In the genomic region with DNA sequence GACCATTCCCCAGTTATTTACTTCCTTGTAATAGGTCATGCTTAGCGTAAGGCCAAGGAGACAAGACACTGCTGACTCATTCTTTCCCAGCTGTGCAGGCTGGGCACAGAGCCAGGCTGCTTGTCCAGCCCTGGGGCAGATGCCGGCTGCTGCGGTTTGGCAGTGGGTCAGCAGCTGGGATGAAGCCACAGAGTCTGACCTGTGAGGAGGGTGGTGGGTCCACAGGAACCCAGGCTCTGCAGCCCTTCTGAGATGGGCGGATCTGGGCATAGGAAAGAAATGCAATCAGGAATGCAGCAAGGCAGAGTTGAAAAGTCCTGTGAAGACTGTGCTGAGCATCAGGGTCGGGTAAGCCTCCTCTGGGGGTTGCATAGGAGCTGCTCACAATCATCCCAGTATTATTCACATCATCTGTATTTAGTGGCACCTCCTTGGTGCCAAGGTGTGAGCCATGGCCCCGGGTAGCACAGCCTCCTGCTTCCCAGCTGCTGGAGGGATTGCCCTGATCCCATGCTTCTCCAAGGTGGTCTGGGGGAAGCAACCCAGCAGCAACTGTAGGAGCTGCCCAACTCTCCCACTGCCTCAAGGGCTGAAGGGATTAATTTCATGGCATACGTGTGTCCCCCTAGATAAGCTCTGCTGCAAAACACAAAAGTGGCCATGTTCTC, we compare ENCODE assay signal across 1 cellular context.
A peak's percentile ranks its signal among the peaks of the same experiment; 100 is the strongest.
TF ChIP-seq lines count a peak whose summit lies in the region.

No MANE protein-coding gene starts in this region.

TF ChIP-seq in HEK293, 187 proteins besides CTCF, POLR2A, EP300 and RAD21 (continued from another document and continues in another):
- TF ChIP-seq, protein P1, sequence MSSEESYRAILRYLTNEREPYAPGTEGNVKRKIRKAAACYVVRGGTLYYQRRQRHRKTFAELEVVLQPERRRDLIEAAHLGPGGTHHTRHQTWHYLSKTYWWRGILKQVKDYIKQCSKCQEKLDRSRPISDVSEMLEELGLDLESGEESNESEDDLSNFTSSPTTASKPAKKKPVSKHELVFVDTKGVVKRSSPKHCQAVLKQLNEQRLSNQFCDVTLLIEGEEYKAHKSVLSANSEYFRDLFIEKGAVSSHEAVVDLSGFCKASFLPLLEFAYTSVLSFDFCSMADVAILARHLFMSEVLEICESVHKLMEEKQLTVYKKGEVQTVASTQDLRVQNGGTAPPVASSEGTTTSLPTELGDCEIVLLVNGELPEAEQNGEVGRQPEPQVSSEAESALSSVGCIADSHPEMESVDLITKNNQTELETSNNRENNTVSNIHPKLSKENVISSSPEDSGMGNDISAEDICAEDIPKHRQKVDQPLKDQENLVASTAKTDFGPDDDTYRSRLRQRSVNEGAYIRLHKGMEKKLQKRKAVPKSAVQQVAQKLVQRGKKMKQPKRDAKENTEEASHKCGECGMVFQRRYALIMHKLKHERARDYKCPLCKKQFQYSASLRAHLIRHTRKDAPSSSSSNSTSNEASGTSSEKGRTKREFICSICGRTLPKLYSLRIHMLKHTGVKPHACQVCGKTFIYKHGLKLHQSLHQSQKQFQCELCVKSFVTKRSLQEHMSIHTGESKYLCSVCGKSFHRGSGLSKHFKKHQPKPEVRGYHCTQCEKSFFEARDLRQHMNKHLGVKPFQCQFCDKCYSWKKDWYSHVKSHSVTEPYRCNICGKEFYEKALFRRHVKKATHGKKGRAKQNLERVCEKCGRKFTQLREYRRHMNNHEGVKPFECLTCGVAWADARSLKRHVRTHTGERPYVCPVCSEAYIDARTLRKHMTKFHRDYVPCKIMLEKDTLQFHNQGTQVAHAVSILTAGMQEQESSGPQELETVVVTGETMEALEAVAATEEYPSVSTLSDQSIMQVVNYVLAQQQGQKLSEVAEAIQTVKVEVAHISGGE (tag by site-specific recombination; conservative IDR thresholded peaks at IDR 0.05; ENCODE audit: low read depth), result no peak
- TF ChIP-seq ZFP37 (tag by site-specific recombination; IDR thresholded peaks at IDR 0.05), result 0 out of 2 replicates have a peak, but pooled peaks have one; percentile 67
- TF ChIP-seq ZNF501 (tag by site-specific recombination; IDR thresholded peaks at IDR 0.05), result peak; percentile 43; the same call in 1 of the 2 replicates
- no peak for TF ChIP-seq KLF9 (tag by site-specific recombination; IDR thresholded peaks at IDR 0.05; ENCODE audit: low read depth)
- TF ChIP-seq ZBTB21 (tag by site-specific recombination; IDR thresholded peaks at IDR 0.05), result no peak
- TF ChIP-seq SCRT1 (tag by site-specific recombination; IDR thresholded peaks at IDR 0.05; ENCODE audit: borderline replicate concordance), result no peak
- TF ChIP-seq, protein P2, sequence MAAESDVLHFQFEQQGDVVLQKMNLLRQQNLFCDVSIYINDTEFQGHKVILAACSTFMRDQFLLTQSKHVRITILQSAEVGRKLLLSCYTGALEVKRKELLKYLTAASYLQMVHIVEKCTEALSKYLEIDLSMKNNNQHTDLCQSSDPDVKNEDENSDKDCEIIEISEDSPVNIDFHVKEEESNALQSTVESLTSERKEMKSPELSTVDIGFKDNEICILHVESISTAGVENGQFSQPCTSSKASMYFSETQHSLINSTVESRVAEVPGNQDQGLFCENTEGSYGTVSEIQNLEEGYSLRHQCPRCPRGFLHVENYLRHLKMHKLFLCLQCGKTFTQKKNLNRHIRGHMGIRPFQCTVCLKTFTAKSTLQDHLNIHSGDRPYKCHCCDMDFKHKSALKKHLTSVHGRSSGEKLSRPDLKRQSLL (tag by site-specific recombination; IDR thresholded peaks at IDR 0.05), result no peak
- TF ChIP-seq, protein P3, sequence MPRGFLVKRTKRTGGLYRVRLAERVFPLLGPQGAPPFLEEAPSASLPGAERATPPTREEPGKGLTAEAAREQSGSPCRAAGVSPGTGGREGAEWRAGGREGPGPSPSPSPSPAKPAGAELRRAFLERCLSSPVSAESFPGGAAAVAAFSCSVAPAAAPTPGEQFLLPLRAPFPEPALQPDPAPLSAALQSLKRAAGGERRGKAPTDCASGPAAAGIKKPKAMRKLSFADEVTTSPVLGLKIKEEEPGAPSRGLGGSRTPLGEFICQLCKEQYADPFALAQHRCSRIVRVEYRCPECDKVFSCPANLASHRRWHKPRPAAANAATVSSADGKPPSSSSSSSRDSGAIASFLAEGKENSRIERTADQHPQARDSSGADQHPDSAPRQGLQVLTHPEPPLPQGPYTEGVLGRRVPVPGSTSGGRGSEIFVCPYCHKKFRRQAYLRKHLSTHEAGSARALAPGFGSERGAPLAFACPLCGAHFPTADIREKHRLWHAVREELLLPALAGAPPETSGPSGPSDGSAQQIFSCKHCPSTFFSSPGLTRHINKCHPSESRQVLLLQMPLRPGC (tag by site-specific recombination; IDR thresholded peaks at IDR 0.05), result no peak; the same call in 1 of the 2 replicates
- no peak for TF ChIP-seq ZNF266 (tag by site-specific recombination; IDR thresholded peaks at IDR 0.05; ENCODE audit: low read depth)
- no peak for TF ChIP-seq ZNF830 (tag by site-specific recombination; IDR thresholded peaks at IDR 0.05; ENCODE audit: low read depth)
- TF ChIP-seq, protein P4, sequence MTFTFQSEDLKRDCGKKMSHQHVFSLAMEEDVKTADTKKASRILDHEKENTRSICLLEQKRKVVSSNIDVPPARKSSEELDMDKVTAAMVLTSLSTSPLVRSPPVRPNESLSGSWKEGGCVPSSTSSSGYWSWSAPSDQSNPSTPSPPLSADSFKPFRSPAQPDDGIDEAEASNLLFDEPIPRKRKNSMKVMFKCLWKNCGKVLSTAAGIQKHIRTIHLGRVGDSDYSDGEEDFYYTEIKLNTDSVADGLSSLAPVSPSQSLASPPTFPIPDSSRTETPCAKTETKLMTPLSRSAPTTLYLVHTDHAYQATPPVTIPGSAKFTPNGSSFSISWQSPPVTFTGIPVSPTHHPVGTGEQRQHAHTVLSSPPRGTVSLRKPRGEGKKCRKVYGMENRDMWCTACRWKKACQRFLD (tag by site-specific recombination; IDR thresholded peaks at IDR 0.05), result no peak
- TF ChIP-seq, protein P5, sequence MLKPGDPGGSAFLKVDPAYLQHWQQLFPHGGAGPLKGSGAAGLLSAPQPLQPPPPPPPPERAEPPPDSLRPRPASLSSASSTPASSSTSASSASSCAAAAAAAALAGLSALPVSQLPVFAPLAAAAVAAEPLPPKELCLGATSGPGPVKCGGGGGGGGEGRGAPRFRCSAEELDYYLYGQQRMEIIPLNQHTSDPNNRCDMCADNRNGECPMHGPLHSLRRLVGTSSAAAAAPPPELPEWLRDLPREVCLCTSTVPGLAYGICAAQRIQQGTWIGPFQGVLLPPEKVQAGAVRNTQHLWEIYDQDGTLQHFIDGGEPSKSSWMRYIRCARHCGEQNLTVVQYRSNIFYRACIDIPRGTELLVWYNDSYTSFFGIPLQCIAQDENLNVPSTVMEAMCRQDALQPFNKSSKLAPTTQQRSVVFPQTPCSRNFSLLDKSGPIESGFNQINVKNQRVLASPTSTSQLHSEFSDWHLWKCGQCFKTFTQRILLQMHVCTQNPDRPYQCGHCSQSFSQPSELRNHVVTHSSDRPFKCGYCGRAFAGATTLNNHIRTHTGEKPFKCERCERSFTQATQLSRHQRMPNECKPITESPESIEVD (tag by site-specific recombination; IDR thresholded peaks at IDR 0.05), result no peak
- no peak for TF ChIP-seq ZNF707 (tag by site-specific recombination; IDR thresholded peaks at IDR 0.05)
- no peak for TF ChIP-seq ZNF561 (tag by site-specific recombination; IDR thresholded peaks at IDR 0.05; ENCODE audit: borderline replicate concordance)
- no peak for TF ChIP-seq ZNF529 (tag by site-specific recombination; IDR thresholded peaks at IDR 0.05; ENCODE audit: insufficient replicate concordance)
- peak; percentile 23; the same call in 1 of the 2 replicates for TF ChIP-seq ZNF600 (tag by site-specific recombination; IDR thresholded peaks at IDR 0.05)
- TF ChIP-seq ZNF596 (tag by site-specific recombination; IDR thresholded peaks at IDR 0.05), result no peak
- TF ChIP-seq ZNF660 (tag by site-specific recombination; IDR thresholded peaks at IDR 0.05), result peak; percentile 59; the same call in 1 of the 2 replicates
- no peak for TF ChIP-seq ZNF677 (tag by site-specific recombination; IDR thresholded peaks at IDR 0.05)
- TF ChIP-seq, protein P6, sequence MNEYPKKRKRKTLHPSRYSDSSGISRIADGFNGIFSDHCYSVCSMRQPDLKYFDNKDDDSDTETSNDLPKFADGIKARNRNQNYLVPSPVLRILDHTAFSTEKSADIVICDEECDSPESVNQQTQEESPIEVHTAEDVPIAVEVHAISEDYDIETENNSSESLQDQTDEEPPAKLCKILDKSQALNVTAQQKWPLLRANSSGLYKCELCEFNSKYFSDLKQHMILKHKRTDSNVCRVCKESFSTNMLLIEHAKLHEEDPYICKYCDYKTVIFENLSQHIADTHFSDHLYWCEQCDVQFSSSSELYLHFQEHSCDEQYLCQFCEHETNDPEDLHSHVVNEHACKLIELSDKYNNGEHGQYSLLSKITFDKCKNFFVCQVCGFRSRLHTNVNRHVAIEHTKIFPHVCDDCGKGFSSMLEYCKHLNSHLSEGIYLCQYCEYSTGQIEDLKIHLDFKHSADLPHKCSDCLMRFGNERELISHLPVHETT (tag by site-specific recombination; IDR thresholded peaks at IDR 0.05), result 0 out of 2 replicates have a peak, but pooled peaks have one; percentile 27
- TF ChIP-seq, protein P7, sequence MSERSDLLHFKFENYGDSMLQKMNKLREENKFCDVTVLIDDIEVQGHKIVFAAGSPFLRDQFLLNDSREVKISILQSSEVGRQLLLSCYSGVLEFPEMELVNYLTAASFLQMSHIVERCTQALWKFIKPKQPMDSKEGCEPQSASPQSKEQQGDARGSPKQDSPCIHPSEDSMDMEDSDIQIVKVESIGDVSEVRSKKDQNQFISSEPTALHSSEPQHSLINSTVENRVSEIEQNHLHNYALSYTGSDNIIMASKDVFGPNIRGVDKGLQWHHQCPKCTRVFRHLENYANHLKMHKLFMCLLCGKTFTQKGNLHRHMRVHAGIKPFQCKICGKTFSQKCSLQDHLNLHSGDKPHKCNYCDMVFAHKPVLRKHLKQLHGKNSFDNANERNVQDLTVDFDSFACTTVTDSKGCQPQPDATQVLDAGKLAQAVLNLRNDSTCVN (tag by site-specific recombination; optimal IDR thresholded peaks at IDR 0.05), result no peak
- TF ChIP-seq ZNF132 (tag by site-specific recombination; IDR thresholded peaks at IDR 0.05; ENCODE audit: borderline replicate concordance), result no peak
- no peak for TF ChIP-seq ZNF837 (tag by site-specific recombination; IDR thresholded peaks at IDR 0.05)
- TF ChIP-seq, protein P8, sequence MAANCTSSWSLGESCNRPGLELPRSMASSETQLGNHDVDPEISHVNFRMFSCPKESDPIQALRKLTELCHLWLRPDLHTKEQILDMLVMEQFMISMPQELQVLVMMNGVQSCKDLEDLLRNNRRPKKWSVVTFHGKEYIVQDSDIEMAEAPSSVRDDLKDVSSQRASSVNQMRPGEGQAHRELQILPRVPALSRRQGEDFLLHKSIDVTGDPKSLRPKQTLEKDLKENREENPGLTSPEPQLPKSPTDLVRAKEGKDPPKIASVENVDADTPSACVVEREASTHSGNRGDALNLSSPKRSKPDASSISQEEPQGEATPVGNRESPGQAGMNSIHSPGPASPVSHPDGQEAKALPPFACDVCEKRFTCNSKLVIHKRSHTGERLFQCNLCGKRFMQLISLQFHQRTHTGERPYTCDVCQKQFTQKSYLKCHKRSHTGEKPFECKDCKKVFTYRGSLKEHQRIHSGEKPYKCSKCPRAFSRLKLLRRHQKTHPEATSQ (tag by site-specific recombination; IDR thresholded peaks at IDR 0.05), result no peak
- TF ChIP-seq KLF1 (tag by site-specific recombination; IDR thresholded peaks at IDR 0.05), result no peak; the same call in 1 of the 2 replicates
- peak; percentile 46; the same call in 1 of the 2 replicates for TF ChIP-seq KLF8 (tag by site-specific recombination; IDR thresholded peaks at IDR 0.05)
- TF ChIP-seq, protein P9, sequence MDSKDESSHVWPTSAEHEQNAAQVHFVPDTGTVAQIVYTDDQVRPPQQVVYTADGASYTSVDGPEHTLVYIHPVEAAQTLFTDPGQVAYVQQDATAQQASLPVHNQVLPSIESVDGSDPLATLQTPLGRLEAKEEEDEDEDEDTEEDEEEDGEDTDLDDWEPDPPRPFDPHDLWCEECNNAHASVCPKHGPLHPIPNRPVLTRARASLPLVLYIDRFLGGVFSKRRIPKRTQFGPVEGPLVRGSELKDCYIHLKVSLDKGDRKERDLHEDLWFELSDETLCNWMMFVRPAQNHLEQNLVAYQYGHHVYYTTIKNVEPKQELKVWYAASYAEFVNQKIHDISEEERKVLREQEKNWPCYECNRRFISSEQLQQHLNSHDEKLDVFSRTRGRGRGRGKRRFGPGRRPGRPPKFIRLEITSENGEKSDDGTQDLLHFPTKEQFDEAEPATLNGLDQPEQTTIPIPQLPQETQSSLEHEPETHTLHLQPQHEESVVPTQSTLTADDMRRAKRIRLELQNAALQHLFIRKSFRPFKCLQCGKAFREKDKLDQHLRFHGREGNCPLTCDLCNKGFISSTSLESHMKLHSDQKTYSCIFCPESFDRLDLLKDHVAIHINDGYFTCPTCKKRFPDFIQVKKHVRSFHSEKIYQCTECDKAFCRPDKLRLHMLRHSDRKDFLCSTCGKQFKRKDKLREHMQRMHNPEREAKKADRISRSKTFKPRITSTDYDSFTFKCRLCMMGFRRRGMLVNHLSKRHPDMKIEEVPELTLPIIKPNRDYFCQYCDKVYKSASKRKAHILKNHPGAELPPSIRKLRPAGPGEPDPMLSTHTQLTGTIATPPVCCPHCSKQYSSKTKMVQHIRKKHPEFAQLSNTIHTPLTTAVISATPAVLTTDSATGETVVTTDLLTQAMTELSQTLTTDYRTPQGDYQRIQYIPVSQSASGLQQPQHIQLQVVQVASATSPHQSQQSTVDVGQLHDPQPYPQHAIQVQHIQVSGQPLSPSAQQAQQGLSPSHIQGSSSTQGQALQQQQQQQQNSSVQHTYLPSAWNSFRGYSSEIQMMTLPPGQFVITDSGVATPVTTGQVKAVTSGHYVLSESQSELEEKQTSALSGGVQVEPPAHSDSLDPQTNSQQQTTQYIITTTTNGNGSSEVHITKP (tag by site-specific recombination; IDR thresholded peaks at IDR 0.05), result no peak
- TF ChIP-seq, protein P10, sequence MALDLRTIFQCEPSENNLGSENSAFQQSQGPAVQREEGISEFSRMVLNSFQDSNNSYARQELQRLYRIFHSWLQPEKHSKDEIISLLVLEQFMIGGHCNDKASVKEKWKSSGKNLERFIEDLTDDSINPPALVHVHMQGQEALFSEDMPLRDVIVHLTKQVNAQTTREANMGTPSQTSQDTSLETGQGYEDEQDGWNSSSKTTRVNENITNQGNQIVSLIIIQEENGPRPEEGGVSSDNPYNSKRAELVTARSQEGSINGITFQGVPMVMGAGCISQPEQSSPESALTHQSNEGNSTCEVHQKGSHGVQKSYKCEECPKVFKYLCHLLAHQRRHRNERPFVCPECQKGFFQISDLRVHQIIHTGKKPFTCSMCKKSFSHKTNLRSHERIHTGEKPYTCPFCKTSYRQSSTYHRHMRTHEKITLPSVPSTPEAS (tag by site-specific recombination; IDR thresholded peaks at IDR 0.05), result no peak
- no peak for TF ChIP-seq ZNF133 (tag by site-specific recombination; IDR thresholded peaks at IDR 0.05)
